Comparison of ENCODE assay signal across 14 cellular contexts in the genomic region with DNA sequence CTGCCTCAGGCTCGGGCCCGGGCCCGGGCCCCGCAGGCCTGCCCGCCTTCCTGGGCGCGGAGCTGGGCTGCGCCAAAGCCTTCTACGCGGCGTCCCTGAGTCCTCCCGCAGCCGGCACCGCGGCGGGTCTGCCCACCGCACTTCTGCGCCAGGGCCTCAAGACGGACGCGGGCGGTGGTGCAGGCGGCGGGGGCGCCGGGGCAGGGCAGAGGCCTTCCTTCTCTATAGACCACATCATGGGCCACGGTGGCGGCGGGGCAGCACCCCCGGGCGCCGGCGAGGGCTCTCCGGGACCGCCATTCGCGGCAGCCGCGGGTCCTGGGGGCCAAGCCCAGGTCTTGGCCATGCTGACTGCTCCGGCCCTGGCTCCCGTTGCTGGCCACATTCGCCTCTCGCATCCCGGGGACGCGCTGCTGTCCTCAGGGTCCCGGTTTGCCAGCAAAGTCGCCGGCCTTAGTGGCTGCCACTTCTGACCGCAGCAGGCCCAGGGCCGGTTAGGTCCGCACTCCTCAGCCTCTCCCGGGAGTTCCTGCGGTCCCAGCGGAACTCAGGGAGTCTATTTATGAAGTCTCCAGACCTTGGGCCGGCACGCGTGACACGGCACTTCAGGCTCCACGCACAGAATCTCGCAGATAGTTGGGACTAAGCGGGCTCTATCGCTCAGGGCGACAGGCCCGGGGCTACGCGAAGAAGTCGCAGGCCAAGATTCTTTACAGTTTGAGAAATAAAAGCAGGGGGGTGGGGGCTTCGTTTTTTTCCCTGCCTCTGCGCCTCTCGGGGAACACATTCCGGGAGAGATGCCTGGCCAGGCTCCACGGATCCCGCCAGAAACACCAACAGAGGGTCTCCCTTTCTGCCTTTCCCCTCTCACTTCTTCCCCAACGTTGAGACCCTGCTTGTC. TPM values are rescaled to one million over a fixed set of nuclear protein-coding genes. Genes with fewer than 3 reads are reported as not detected.
A peak's percentile ranks its signal among the peaks of the same experiment; 100 is the strongest.
DNase-seq lines count a peak whose midpoint lies in the region; ATAC-seq, FAIRE-seq and TF ChIP-seq lines count a peak whose summit lies in the region.
"Had no signal": no experiment of that assay in that cellular context is flagged by ENCODE, and none has a peak within 500 bp of the region (broad histone marks: within the 10 kb centered on the region; RNA-seq: fewer than 3 reads in every experiment).

No MANE protein-coding gene starts in this region.

- H3K9me3 Mint-ChIP-seq in naive thymus-derived CD4-positive, alpha-beta T cell, result peaks cover 0 to 10% (median 4%) of the 10 kb centered on the region in 11 donors

- DNase-seq in breast epithelium (ENCODE audit: low spot score in 2 of 2) (no peak), mammary epithelial cell (no peak), K562 (ENCODE audit: extremely low read depth in 1 of 4, low spot score in 3 of 4) (no peak), tibial nerve (ENCODE audit: low spot score in 2 of 2) (no peak), NCI-H1436 (lab: John Stamatoyannopoulos, UW) (no peak)
- DNase-seq in naive thymus-derived CD4-positive, alpha-beta T cell, result peak in 2 of 9 donors; percentile 10 to 28
- DNase-seq: kidney glomerular epithelial cell, NCI-H2029 treated with DMSO at 0.1 percent for 48 hours had no signal

- TF ChIP-seq POLR2A in breast epithelium (IDR thresholded peaks at IDR 0.05), result no peak
- TF ChIP-seq POLR2A in K562 (conservative IDR thresholded peaks at IDR 0.05), result no peak
- TF ChIP-seq POLR2A in tibial nerve (IDR thresholded peaks at IDR 0.05), result no peak

- no peak overlapping the region for H3K27ac ChIP-seq in breast epithelium
- no peak overlapping the region for H3K27ac ChIP-seq in mammary epithelial cell (ENCODE audit: insufficient read depth, low read depth, low read length)
- H3K27ac ChIP-seq in K562 (ENCODE audit: extremely low read depth, low read depth, low read length), result no peak overlapping the region
- H3K27ac ChIP-seq in naive thymus-derived CD4-positive, alpha-beta T cell (ENCODE audit: low read depth, low read length), result no peak overlapping the region
- H3K27ac ChIP-seq in tibial nerve, result peak overlapping the region; percentile 59 to 84 (median 76)
- H3K27ac ChIP-seq: KMS-11, neutrophil had no signal

- 57% methylated on average over 24 of the region's 75 CpGs for WGBS in mammary epithelial cell (ENCODE audit: low coverage, missing lambda C conversion rate)
- 75% methylated on average over 67 of the region's 75 CpGs for WGBS in K562 (ENCODE audit: insufficient coverage, low coverage, missing lambda C conversion rate)
- 28 to 36% methylated on average over 41 to 66 of the region's 75 CpGs for WGBS in tibial nerve, 2 donors

- H4K20me1 ChIP-seq in mammary epithelial cell (ENCODE audit: insufficient read depth, low read length), result no peaks in the 10 kb centered on the region
- peaks cover 6% of the 10 kb centered on the region; the same call in 1 of the 2 replicates for H4K20me1 ChIP-seq in K562 (replicated peaks; ENCODE audit: control insufficient read depth, insufficient read depth, low read length)

- no peak for TF ChIP-seq RAD21 in K562 (CRISPR knock-in tag; conservative IDR thresholded peaks at IDR 0.05 in 1 of 2, IDR thresholded peaks at IDR 0.05 in 1 of 2)

- no peaks in the 10 kb centered on the region for H3K9me1 ChIP-seq in K562 (ENCODE audit: control insufficient read depth, insufficient read depth, low read length)

- H3K9me3 ChIP-seq in breast epithelium (no peaks in the 10 kb centered on the region), mammary epithelial cell (replicated peaks; ENCODE audit: insufficient read depth, low read length) (peaks cover 6% of the 10 kb centered on the region), K562 (replicated peaks; ENCODE audit: control insufficient read depth, insufficient read depth, low read depth, low read length) (no peaks in the 10 kb centered on the region), tibial nerve (no peaks in the 10 kb centered on the region)
- H3K9me3 ChIP-seq in naive thymus-derived CD4-positive, alpha-beta T cell (ENCODE audit: control insufficient read depth in 2 of 3, low read length in 3 of 3), result no peaks in the 10 kb centered on the region
- H3K9me3 ChIP-seq: neutrophil had no signal

- H3K27ac Mint-ChIP-seq in naive thymus-derived CD4-positive, alpha-beta T cell, result peak overlapping the region in 2 of 9 donors; percentile 25 to 72

- CTCF ChIA-PET in mammary epithelial cell (lab: Charles Lee; ENCODE audit: low non-redundant PET) (no interaction called here), K562 (lab: Yijun Ruan, JAX; ENCODE audit: low intra/inter-chr PET ratio) (no interaction called here)
- CTCF ChIA-PET in naive thymus-derived CD4-positive, alpha-beta T cell (lab: Charles Lee), result no interaction called here

- no TSS peak for BruUV-seq in mammary epithelial cell (replicated peaks; lab: Mats Ljungman, UMichigan)
- TSS peak; percentile 47 for BruUV-seq in K562 (replicated peaks; lab: Mats Ljungman, UMichigan)

- dilution Hi-C loops in mammary epithelial cell (cut with HindIII; ENCODE audit: low sequenced_read_pairs), result loop anchor here (5.0 kb wide), 1 partner anchor 258 kb away; no protein-coding TSS in a partner anchor

- H3K36me3 Mint-ChIP-seq in naive thymus-derived CD4-positive, alpha-beta T cell, result peaks cover 0 to 6% (median 0%) of the 10 kb centered on the region in 5 donors

- peaks cover 3 to 7% of the 10 kb centered on the region in 2 donors for H3K4me1 ChIP-seq in breast epithelium
- peaks cover 17% of the 10 kb centered on the region for H3K4me1 ChIP-seq in mammary epithelial cell (ENCODE audit: insufficient read depth, low read length)
- H3K4me1 ChIP-seq in K562 (replicated peaks in 1 of 2; ENCODE audit: control insufficient read depth in 2 of 2, insufficient read depth in 2 of 2, low read length in 2 of 2), result peaks cover 2 to 37% of the 10 kb centered on the region in 2 experiments; a peak in 3 of 5 replicates
- peaks cover 13 to 20% of the 10 kb centered on the region in 2 donors for H3K4me1 ChIP-seq in naive thymus-derived CD4-positive, alpha-beta T cell (ENCODE audit: control insufficient read depth in 2 of 2, insufficient read depth in 2 of 2, low read length in 2 of 2)
- H3K4me1 ChIP-seq in tibial nerve, result peaks cover 0 to 47% (median 15%) of the 10 kb centered on the region in 4 donors

- H3K36me3 ChIP-seq in breast epithelium (no peaks in the 10 kb centered on the region), mammary epithelial cell (ENCODE audit: insufficient read depth, low read length) (no peaks in the 10 kb centered on the region), K562 (ENCODE audit: control insufficient read depth, insufficient read depth, low read length) (no peaks in the 10 kb centered on the region; the same call in 2 of the 3 replicates), tibial nerve (no peaks in the 10 kb centered on the region)
- H3K36me3 ChIP-seq in naive thymus-derived CD4-positive, alpha-beta T cell (ENCODE audit: control insufficient read depth in 2 of 3, insufficient read depth in 3 of 3, low read length in 3 of 3), result no peaks in the 10 kb centered on the region
- H3K36me3 ChIP-seq: neutrophil had no signal

- H3K4me3 ChIP-seq in breast epithelium (peak overlapping the region in 2 of 3 donors; percentile 56 to 74), mammary epithelial cell (replicated peaks in 1 of 3; ENCODE audit: insufficient read depth in 1 of 3, low read depth in 2 of 3, low read length in 3 of 3) (no peak overlapping the region), K562 (no peak overlapping the region), tibial nerve (peak overlapping the region; percentile 26 to 79 (median 64))
- H3K4me3 ChIP-seq in naive thymus-derived CD4-positive, alpha-beta T cell (ENCODE audit: low read length), result no peak overlapping the region

- peaks cover 24% of the 10 kb centered on the region for H3K79me2 ChIP-seq in mammary epithelial cell (ENCODE audit: insufficient read depth, low read length)
- H3K79me2 ChIP-seq in K562 (ENCODE audit: control insufficient read depth, insufficient read depth, low read length), result 0 out of 3 replicates have a peak, but pooled peaks cover 7% of the 10 kb centered on the region

- H3K4me1 Mint-ChIP-seq in naive thymus-derived CD4-positive, alpha-beta T cell, result peaks cover 2 to 24% (median 20%) of the 10 kb centered on the region in 7 donors

- TF ChIP-seq CTCF in breast epithelium (IDR thresholded peaks at IDR 0.05) (no peak), mammary epithelial cell (conservative IDR thresholded peaks at IDR 0.05 in 1 of 2, IDR thresholded peaks at IDR 0.05 in 1 of 2; ENCODE audit: extremely low read depth in 1 of 2, insufficient read depth in 1 of 2, low read depth in 1 of 2, low read length in 2 of 2) (no peak), K562 (IDR thresholded peaks at IDR 0.05 in 2 of 3, conservative IDR thresholded peaks at IDR 0.05 in 1 of 3; ENCODE audit: insufficient read depth in 2 of 3, low read depth in 1 of 3, low read length in 3 of 3) (no peak), tibial nerve (IDR thresholded peaks at IDR 0.05) (no peak)

- peak overlapping the region in 8 of 10 donors; percentile 40 to 80 (median 52) for H3K4me3 Mint-ChIP-seq in naive thymus-derived CD4-positive, alpha-beta T cell

- H3K27me3 Mint-ChIP-seq in naive thymus-derived CD4-positive, alpha-beta T cell, result peaks cover 0 to 21% (median 2%) of the 10 kb centered on the region in 5 donors

- H2AFZ ChIP-seq in mammary epithelial cell (ENCODE audit: low read depth, low read length) (no peak overlapping the region), K562 (ENCODE audit: low read depth, low read length) (no peak overlapping the region)

- H3K27me3 ChIP-seq in breast epithelium (peaks cover 0 to 59% of the 10 kb centered on the region in 2 donors), mammary epithelial cell (ENCODE audit: insufficient read depth, low read length) (peaks cover 26% of the 10 kb centered on the region), K562 (ENCODE audit: control insufficient read depth in 2 of 2, insufficient read depth in 2 of 2, low read length in 2 of 2) (peaks cover 35 to 42% of the 10 kb centered on the region in 2 experiments; a peak in 4 of 5 replicates), tibial nerve (peaks cover 0 to 75% of the 10 kb centered on the region in 2 donors)
- H3K27me3 ChIP-seq in naive thymus-derived CD4-positive, alpha-beta T cell (ENCODE audit: control insufficient read depth in 2 of 2, insufficient read depth in 2 of 2, low read length in 2 of 2), result peaks cover 8 to 26% of the 10 kb centered on the region in 2 donors

- intact Hi-C loops in breast epithelium (cut with DNase I; ENCODE audit: low total_unique reads), result loop anchor here (5.0 kb wide), 1 partner anchor 273 kb away; no protein-coding TSS in a partner anchor
- intact Hi-C loops in mammary epithelial cell (cut with micrococcal nuclease), result no loop called here
- intact Hi-C loops in K562 (cut with micrococcal nuclease), result loop anchor here (5.0 to 10.0 kb wide), 3 partner anchors 107 to 288 kb away; partner anchors contain the start of gene CMPK1
- intact Hi-C loops in naive thymus-derived CD4-positive, alpha-beta T cell (cut with micrococcal nuclease), result loop anchor here (5.0 to 10.0 kb wide), 2 partner anchors 262 to 945 kb away; no protein-coding TSS in a partner anchor

- no peak for FAIRE-seq in K562 (lab: Jason Lieb, UNC)
- FAIRE-seq: frontal cortex had no signal

- H3K9ac ChIP-seq in mammary epithelial cell (ENCODE audit: insufficient read depth, low read length) (no peak overlapping the region), K562 (ENCODE audit: insufficient read depth in 1 of 2, low read depth in 2 of 2, low read length in 2 of 2) (no peak overlapping the region)
- H3K9ac ChIP-seq: KMS-11 had no signal

- in situ Hi-C loops in mammary epithelial cell (cut with MboI; ENCODE audit: low sequenced_read_pairs in 2 of 2), result loop anchor here in 1 of 2 donors (10.0 kb wide), 2 partner anchors 85 to 275 kb away; no protein-coding TSS in a partner anchor
- in situ Hi-C loops in K562 (cut with MboI), result no loop called here

- H3K4me2 ChIP-seq in mammary epithelial cell (ENCODE audit: insufficient read depth, low read depth, low read length) (no peak overlapping the region), K562 (ENCODE audit: insufficient read depth, low read length) (no peak overlapping the region)

- no peak for TF ChIP-seq EP300 in K562 (IDR thresholded peaks at IDR 0.05; ENCODE audit: low read length)
- no peak for TF ChIP-seq EP300 in tibial nerve (IDR thresholded peaks at IDR 0.05)

- POLR2A ChIA-PET in K562 (lab: Yijun Ruan, JAX), result interaction anchor here (0.6 to 2.1 kb wide), 3 partner anchors 10 to 326 kb away, joined by 3 to 11 read pairs (median 4); partner anchors contain the start of gene CMPK1
- POLR2A ChIA-PET in naive thymus-derived CD4-positive, alpha-beta T cell (lab: Charles Lee), result no interaction called here

- ATAC-seq in K562, result no peak
- ATAC-seq in naive thymus-derived CD4-positive, alpha-beta T cell, result no peak
- ATAC-seq in HG03354 (IDR thresholded peaks at IDR 0.05; ENCODE audit: poor library complexity, severe bottlenecking, unreplicated experiment), result no peak
- ATAC-seq in GM21529 (IDR thresholded peaks at IDR 0.05; ENCODE audit: unreplicated experiment), result no peak

RNA-seq across cellular contexts. Expression of gene FOXD2, which starts 1.6 kb away (rescaled TPM):
- under 1 TPM in 2 of 3 donors, not detected in 1; 0.32 to 0.33 TPM for total RNA-seq in breast epithelium
- 1 to 10 TPM in 1 of 2 donors, under 1 TPM in 1; 0.50 to 1.1 TPM for total RNA-seq in mammary epithelial cell
- 0.16 TPM for polyA plus RNA-seq in mammary epithelial cell
- polyA minus RNA-seq in mammary epithelial cell, result not detected
- 0.46 and 0.93 TPM in 2 replicates for total RNA-seq in K562 (2011; cell fraction: chromatin; rRNA removed; ENCODE audit: low replicate concordance)
- 1.2 TPM in 2 replicates for total RNA-seq in K562 (2011; cell fraction: nucleolus; rRNA removed)
- total RNA-seq in K562 (2011; cell fraction: nucleoplasm; rRNA removed), result 0.66 and 0.84 TPM in 2 replicates
- total RNA-seq in K562 (2014; rRNA removed), result 1.2 TPM in 2 replicates
- total RNA-seq in K562 (2014; rRNA removed; fragmentation: Illumina TruSeq; extraction: Trizol), result 0.22 and 0.26 TPM in 2 replicates
- total RNA-seq in K562 (2015; rRNA removed; fragmentation: Illumina TruSeq; extraction: Trizol), result 0.26 and 0.33 TPM in 2 replicates
- total RNA-seq in K562 (2021), result 0.86 and 1.2 TPM in 2 replicates
- polyA plus RNA-seq in K562 (2011; rRNA removed), result 0.15 and 0.27 TPM in 2 replicates
- polyA plus RNA-seq in K562 (2011; cell fraction: cytosol; rRNA removed), result 0.19 and 0.52 TPM in 2 replicates
- polyA plus RNA-seq in K562 (2011; cell fraction: nucleus; rRNA removed), result 0.79 and 1.2 TPM in 2 replicates
- 1.7 and 2.8 TPM in 2 replicates for polyA plus RNA-seq in K562 (2012)
- polyA plus RNA-seq in K562 (2014; fragmentation: Illumina TruSeq; extraction: Trizol), result 0.19 and 0.22 TPM in 2 replicates
- polyA plus RNA-seq in K562 (2014; fragmentation: Nextera tagmentation; extraction: Ambion mirVana), result under 1 TPM; 0.06 to 0.07 TPM
- 0.46 and 0.53 TPM in 2 replicates for polyA plus RNA-seq in K562 (2014; rRNA removed)
- 0.12 and 0.14 TPM in 2 replicates for polyA minus RNA-seq in K562 (2011; rRNA and poly(A)+ RNA removed)
- polyA minus RNA-seq in K562 (2011; cell fraction: cytosol; rRNA and poly(A)+ RNA removed), result 0.29 and 0.64 TPM in 2 replicates
- polyA minus RNA-seq in K562 (2011; cell fraction: nucleus; rRNA and poly(A)+ RNA removed), result 0.67 and 1.00 TPM in 2 replicates
- under 1 TPM; 0.16 to 0.59 (median 0.24) TPM for total RNA-seq in naive thymus-derived CD4-positive, alpha-beta T cell
- under 1 TPM; 0.05 TPM for polyA plus RNA-seq in naive thymus-derived CD4-positive, alpha-beta T cell
- 10 to 100 TPM; 11.7 to 34.7 (median 27.6) TPM for total RNA-seq in tibial nerve

RNA-seq across cellular contexts. Expression of gene FOXE3, which starts 23.3 kb away (rescaled TPM):
- not detected for total RNA-seq in breast epithelium
- not detected for total RNA-seq in mammary epithelial cell
- 0.03 TPM for polyA plus RNA-seq in mammary epithelial cell
- not detected for polyA minus RNA-seq in mammary epithelial cell
- not detected in 2 replicates for total RNA-seq in K562 (2011; cell fraction: chromatin; rRNA removed; ENCODE audit: low replicate concordance)
- not detected in 2 replicates for total RNA-seq in K562 (2011; cell fraction: nucleolus; rRNA removed)
- total RNA-seq in K562 (2011; cell fraction: nucleoplasm; rRNA removed), result not detected in 2 replicates
- total RNA-seq in K562 (2014; rRNA removed), result not detected in 2 replicates
- total RNA-seq in K562 (2014; rRNA removed; fragmentation: Illumina TruSeq; extraction: Trizol), result not detected in 2 replicates
- total RNA-seq in K562 (2015; rRNA removed; fragmentation: Illumina TruSeq; extraction: Trizol), result not detected in 2 replicates
- total RNA-seq in K562 (2021), result not detected in 2 replicates
- polyA plus RNA-seq in K562 (2011; rRNA removed), result not detected in 2 replicates
- polyA plus RNA-seq in K562 (2011; cell fraction: cytosol; rRNA removed), result not detected in 2 replicates
- 0.10 TPM in 1 of 2 replicates, not detected in the other for polyA plus RNA-seq in K562 (2011; cell fraction: nucleus; rRNA removed)
- polyA plus RNA-seq in K562 (2012), result 0.04 TPM in 1 of 2 replicates, not detected in the other
- not detected in 2 replicates for polyA plus RNA-seq in K562 (2014; fragmentation: Illumina TruSeq; extraction: Trizol)
- polyA plus RNA-seq in K562 (2014; fragmentation: Nextera tagmentation; extraction: Ambion mirVana), result not detected
- polyA plus RNA-seq in K562 (2014; rRNA removed), result not detected in 2 replicates
- not detected in 2 replicates for polyA minus RNA-seq in K562 (2011; rRNA and poly(A)+ RNA removed)
- not detected in 2 replicates for polyA minus RNA-seq in K562 (2011; cell fraction: cytosol; rRNA and poly(A)+ RNA removed)
- polyA minus RNA-seq in K562 (2011; cell fraction: nucleus; rRNA and poly(A)+ RNA removed), result not detected in 2 replicates
- total RNA-seq in naive thymus-derived CD4-positive, alpha-beta T cell, result not detected
- not detected for polyA plus RNA-seq in naive thymus-derived CD4-positive, alpha-beta T cell
- under 1 TPM in 2 of 4 donors, not detected in 2; 0.21 to 0.98 TPM for total RNA-seq in tibial nerve
- total RNA-seq: dermis microvascular lymphatic vessel endothelial cell, frontal cortex had no signal

Comparison
In these comparisons a context has a peak if more than half of its experiments do, and no peak if none do; other contexts are left out.
1. H3K4me3 ChIP-seq: peak in breast epithelium (2 of 3) and tibial nerve (4 of 4); none in mammary epithelial cell (0 of 3), K562 (single experiment) and naive thymus-derived CD4-positive, alpha-beta T cell (single experiment).
2. H3K27ac ChIP-seq: peak in tibial nerve (4 of 4); none in breast epithelium (0 of 2), mammary epithelial cell (single experiment), K562 (single experiment) and naive thymus-derived CD4-positive, alpha-beta T cell (single experiment).
3. RNA of gene FOXD2, which starts 1.6 kb away (total RNA-seq): 11.7 to 34.7 TPM in tibial nerve; 0.50 to 1.1 TPM in mammary epithelial cell, 0.22 to 1.2 TPM in K562, 0.32 to 0.33 TPM in breast epithelium and 0.16 to 0.59 TPM in naive thymus-derived CD4-positive, alpha-beta T cell; every median in the first group is over 4 times any median in the second.